Comparison of ENCODE assay signal across 8 cellular contexts in genomic region chr14:22814945-22815713, GRCh38. TPM values are rescaled to one million over a fixed set of nuclear protein-coding genes. Genes with fewer than 3 reads are reported as not detected.
DNase-seq lines count a peak whose midpoint lies in the region; ATAC-seq and TF ChIP-seq lines count a peak whose summit lies in the region.

SLC7A7 (minus strand) TSS chr14:22815435; CDS start chr14:22813398, 2,037 bp downstream.

- peaks cover 11% of the 10 kb centered on the region for H3K4me1 Mint-ChIP-seq in T-helper 17 cell
- peaks cover 46 to 72% of the 10 kb centered on the region in 2 donors for H3K4me1 Mint-ChIP-seq in stimulated activated naive B cell treated with anti-CD40 and anti-IgM and Interleukin-4, amounts not matched to agents 10 μg/mL and 1 μg/mL and 100 μg/mL, for 72 hours
- peaks cover 17% of the 10 kb centered on the region for H3K4me1 Mint-ChIP-seq in activated CD4-positive, alpha-beta memory T cell treated with anti-CD3 and anti-CD28 coated beads for 36 hours (ENCODE audit: low read depth)

- no peak within 1 kb of the TSS for H3K27ac Mint-ChIP-seq in T-helper 17 cell
- peak within 1 kb of the TSS; percentile 87 for H3K27ac Mint-ChIP-seq in stimulated activated naive B cell treated with anti-CD40 and anti-IgM and Interleukin-4, amounts not matched to agents 10 μg/mL and 1 μg/mL and 100 μg/mL, for 72 hours
- no peak within 1 kb of the TSS for H3K27ac Mint-ChIP-seq in activated CD4-positive, alpha-beta memory T cell treated with anti-CD3 and anti-CD28 coated beads for 36 hours

- intact Hi-C loops in activated CD4-positive, alpha-beta memory T cell treated with anti-CD3 and anti-CD28 coated beads for 36 hours (cut with micrococcal nuclease), result no loop called here

- DNase-seq in T-helper 17 cell (no peak), kidney epithelial cell (ENCODE audit: low read depth) (no peak), EL (no peak)
- no peak for DNase-seq in stimulated activated naive B cell treated with anti-CD40 and anti-IgM and Interleukin-4, amounts not matched to agents 10 μg/mL and 1 μg/mL and 100 μg/mL, for 72 hours
- DNase-seq in activated CD4-positive, alpha-beta memory T cell treated with anti-CD3 and anti-CD28 coated beads for 36 hours, result no peak
- DNase-seq in stimulated activated CD4-positive, alpha-beta T cell treated with anti-CD3 and anti-CD28 coated beads, Interleukin-4, amount 100 ng/mL, for 24 hours, result no peak

- H3K27me3 ChIP-seq in kidney epithelial cell (ENCODE audit: control insufficient read depth, insufficient read depth, low read length), result no peaks in the 10 kb centered on the region

- no peaks in the 10 kb centered on the region for H3K36me3 ChIP-seq in kidney epithelial cell (ENCODE audit: control insufficient read depth, insufficient read depth, low read length)

- peak within 1 kb of the TSS; percentile 52 for H3K4me3 Mint-ChIP-seq in T-helper 17 cell
- H3K4me3 Mint-ChIP-seq in stimulated activated naive B cell treated with anti-CD40 and anti-IgM and Interleukin-4, amounts not matched to agents 10 μg/mL and 1 μg/mL and 100 μg/mL, for 72 hours, result peak within 1 kb of the TSS; percentile 47 to 66
- no peak within 1 kb of the TSS for H3K4me3 Mint-ChIP-seq in activated CD4-positive, alpha-beta memory T cell treated with anti-CD3 and anti-CD28 coated beads for 36 hours

- POLR2A ChIA-PET in activated CD4-positive, alpha-beta memory T cell treated with anti-CD3 and anti-CD28 coated beads for 36 hours (lab: Charles Lee), result no interaction called here

- no peak for TF ChIP-seq CTCF in kidney epithelial cell (IDR thresholded peaks at IDR 0.05; ENCODE audit: insufficient read depth, low read length, poor library complexity, severe bottlenecking)

- H3K4me3 ChIP-seq in kidney epithelial cell (ENCODE audit: low read depth, low read length), result peak within 1 kb of the TSS; percentile 10

- H3K27me3 Mint-ChIP-seq in T-helper 17 cell, result no peaks in the 10 kb centered on the region
- no peaks in the 10 kb centered on the region for H3K27me3 Mint-ChIP-seq in stimulated activated naive B cell treated with anti-CD40 and anti-IgM and Interleukin-4, amounts not matched to agents 10 μg/mL and 1 μg/mL and 100 μg/mL, for 72 hours
- peaks cover 4% of the 10 kb centered on the region for H3K27me3 Mint-ChIP-seq in activated CD4-positive, alpha-beta memory T cell treated with anti-CD3 and anti-CD28 coated beads for 36 hours

- no peaks in the 10 kb centered on the region for H3K9me3 Mint-ChIP-seq in stimulated activated naive B cell treated with anti-CD40 and anti-IgM and Interleukin-4, amounts not matched to agents 10 μg/mL and 1 μg/mL and 100 μg/mL, for 72 hours
- H3K9me3 Mint-ChIP-seq in activated CD4-positive, alpha-beta memory T cell treated with anti-CD3 and anti-CD28 coated beads for 36 hours, result no peaks in the 10 kb centered on the region

- CTCF ChIA-PET in activated CD4-positive, alpha-beta memory T cell treated with anti-CD3 and anti-CD28 coated beads for 36 hours (lab: Charles Lee), result interaction anchor here (0.7 to 1.5 kb wide), 3 partner anchors 38 to 245 kb away, joined by 3 to 5 read pairs (median 4); no protein-coding TSS in a partner anchor

- no peaks in the 10 kb centered on the region for H3K36me3 Mint-ChIP-seq in T-helper 17 cell (ENCODE audit: low read depth)
- H3K36me3 Mint-ChIP-seq in stimulated activated naive B cell treated with anti-CD40 and anti-IgM and Interleukin-4, amounts not matched to agents 10 μg/mL and 1 μg/mL and 100 μg/mL, for 72 hours, result peaks cover 0 to 4% of the 10 kb centered on the region in 2 donors
- H3K36me3 Mint-ChIP-seq in activated CD4-positive, alpha-beta memory T cell treated with anti-CD3 and anti-CD28 coated beads for 36 hours, result no peaks in the 10 kb centered on the region

- no peaks in the 10 kb centered on the region for H3K9me3 ChIP-seq in T-helper 17 cell (ENCODE audit: control insufficient read depth, low read length, poor library complexity, severe bottlenecking)

- ATAC-seq in HG03159 (IDR thresholded peaks at IDR 0.05; ENCODE audit: unreplicated experiment), result peak; percentile 7
- no peak for ATAC-seq in T-helper 17 cell
- ATAC-seq in stimulated activated naive B cell treated with anti-CD40 and anti-IgM and Interleukin-4, amounts not matched to agents 10 μg/mL and 1 μg/mL and 100 μg/mL, for 72 hours (replicated peaks), result no peak
- ATAC-seq in GM18868 (IDR thresholded peaks at IDR 0.05; ENCODE audit: unreplicated experiment), result no peak

RNA-seq across cellular contexts. Expression of gene SLC7A7, which starts in this region (rescaled TPM):
- total RNA-seq in T-helper 17 cell (1 to 10 TPM in 1 of 2 donors, under 1 TPM in 1; 0.55 to 3.1 TPM), kidney epithelial cell (6.8 and 10.0 TPM in 2 replicates)
- total RNA-seq in activated CD4-positive, alpha-beta memory T cell treated with anti-CD3 and anti-CD28 coated beads for 36 hours, result under 1 TPM; 0.10 to 0.34 TPM
